In genomic region chr2:89837962-89838625, GRCh38 we compare ENCODE assay signal across 19 cellular contexts.
A peak's percentile ranks its signal among the peaks of the same experiment; 100 is the strongest.
DNase-seq lines count a peak whose midpoint lies in the region; ATAC-seq and TF ChIP-seq lines count a peak whose summit lies in the region.
"Had no signal": no experiment of that assay in that cellular context is flagged by ENCODE, and none has a peak within 500 bp of the region (broad histone marks: within the 10 kb centered on the region; RNA-seq: fewer than 3 reads in every experiment).

No MANE protein-coding gene starts in this region.

- peaks cover 7% of the 10 kb centered on the region for H3K36me3 Mint-ChIP-seq in activated T-cell treated with anti-CD3 and anti-CD28 coated beads, Interleukin-2, amount 50 U/mL, for 4 hours (ENCODE audit: insufficient read depth)
- H3K36me3 Mint-ChIP-seq in activated T-cell treated with anti-CD3 and anti-CD28 coated beads, Interleukin-2, amount 50 U/mL, for 72 hours (ENCODE audit: insufficient read depth in 2 of 2): peaks cover 19% of the 10 kb centered on the region in 2 donors
- H3K36me3 Mint-ChIP-seq in activated naive CD8-positive, alpha-beta T cell treated with anti-CD3 and anti-CD28 coated beads, Interleukin-2, amount 50 U/mL, for 24 hours (ENCODE audit: low read depth): peaks cover 35% of the 10 kb centered on the region
- no peaks in the 10 kb centered on the region for H3K36me3 Mint-ChIP-seq in stimulated activated effector memory CD8-positive, alpha-beta T cell treated with anti-CD3 and anti-CD28 coated beads, Interleukin-12 subunit alpha, Interleukin-12 subunit beta, amount 100 ng/mL, for 72 hours

- ATAC-seq in activated T-cell treated with anti-CD3 and anti-CD28 coated beads, Interleukin-2, amount 50 U/mL, for 4 hours: peak; percentile 43 to 49
- no peak for ATAC-seq in activated T-cell treated with anti-CD3 and anti-CD28 coated beads, Interleukin-2, amount 50 U/mL, for 72 hours (replicated peaks in 1 of 2)
- peak; percentile 29 for ATAC-seq in activated naive CD8-positive, alpha-beta T cell treated with anti-CD3 and anti-CD28 coated beads, Interleukin-2, amount 50 U/mL, for 24 hours
- peak; percentile 61 to 62 for ATAC-seq in right cardiac atrium
- ATAC-seq in stimulated activated effector memory CD8-positive, alpha-beta T cell treated with anti-CD3 and anti-CD28 coated beads, Interleukin-12 subunit alpha, Interleukin-12 subunit beta, amount 100 ng/mL, for 72 hours: peak; percentile 43
- ATAC-seq: GM12878 had no signal

- peaks cover 23% of the 10 kb centered on the region for H3K9me3 Mint-ChIP-seq in activated T-cell treated with anti-CD3 and anti-CD28 coated beads, Interleukin-2, amount 50 U/mL, for 4 hours
- H3K9me3 Mint-ChIP-seq in activated T-cell treated with anti-CD3 and anti-CD28 coated beads, Interleukin-2, amount 50 U/mL, for 72 hours: peaks cover 21 to 24% of the 10 kb centered on the region in 2 donors
- peaks cover 33% of the 10 kb centered on the region for H3K9me3 Mint-ChIP-seq in activated naive CD8-positive, alpha-beta T cell treated with anti-CD3 and anti-CD28 coated beads, Interleukin-2, amount 50 U/mL, for 24 hours
- H3K9me3 Mint-ChIP-seq in stimulated activated effector memory CD8-positive, alpha-beta T cell treated with anti-CD3 and anti-CD28 coated beads, Interleukin-12 subunit alpha, Interleukin-12 subunit beta, amount 100 ng/mL, for 72 hours: peaks cover 38% of the 10 kb centered on the region

- H3K27ac ChIP-seq in right cardiac atrium (ENCODE audit: low read length): no peak overlapping the region
- no peak overlapping the region for H3K27ac ChIP-seq in dorsolateral prefrontal cortex
- H3K27ac ChIP-seq: ascending aorta, SJCRH30 had no signal

- H3K4me1 ChIP-seq in right cardiac atrium (ENCODE audit: control insufficient read depth, insufficient read depth, low read length): no peaks in the 10 kb centered on the region
- H3K4me1 ChIP-seq: ascending aorta, SJCRH30 had no signal

- no peaks in the 10 kb centered on the region for H3K27me3 ChIP-seq in right cardiac atrium (ENCODE audit: control insufficient read depth, insufficient read depth)
- H3K27me3 ChIP-seq in dorsolateral prefrontal cortex: peaks cover 0 to 21% (median 8%) of the 10 kb centered on the region in 45 donors
- H3K27me3 ChIP-seq: ascending aorta, SJCRH30 had no signal

- DNase-seq in activated T-cell treated with anti-CD3 and anti-CD28 coated beads, Interleukin-2, amount 50 U/mL, for 4 hours: no peak
- no peak for DNase-seq in activated T-cell treated with anti-CD3 and anti-CD28 coated beads, Interleukin-2, amount 50 U/mL, for 72 hours
- no peak for DNase-seq in activated naive CD8-positive, alpha-beta T cell treated with anti-CD3 and anti-CD28 coated beads, Interleukin-2, amount 50 U/mL, for 24 hours
- DNase-seq in right cardiac atrium: no peak
- no peak for DNase-seq in stimulated activated effector memory CD8-positive, alpha-beta T cell treated with anti-CD3 and anti-CD28 coated beads, Interleukin-12 subunit alpha, Interleukin-12 subunit beta, amount 100 ng/mL, for 72 hours (ENCODE audit: low spot score in 2 of 2)
- DNase-seq in NCI-H345 treated with DMSO at 0.1 percent for 48 hours (lab: John Stamatoyannopoulos, UW; ENCODE audit: unreplicated experiment): no peak
- DNase-seq in stimulated activated naive CD4-positive, alpha-beta T cell treated with Interleukin-2 at 50 U/mL for 16 hours (lab: John Stamatoyannopoulos, UW): no peak
- DNase-seq in dorsolateral prefrontal cortex: no peak
- DNase-seq: 8988T; activated CD4-positive, alpha-beta T cell treated with anti-CD3 and anti-CD28 coated beads, Interleukin-2, amount 50 U/mL, for 4 hours; CD4-positive, alpha-beta T cell; immature natural killer cell; NCI-H1092 treated with DMSO at 0.1 percent for 48 hours; NCI-H345; SJCRH30; stimulated activated CD4-positive, alpha-beta T cell treated with anti-CD3 and anti-CD28 coated beads, Interleukin-1b, Interleukin-23, amount 100 ng/mL, for 48 hours had no signal

- WGBS in right cardiac atrium: 63% methylated on average over 11 of the region's 11 CpGs

- no peak for TF ChIP-seq CTCF in dorsolateral prefrontal cortex (IDR thresholded peaks at IDR 0.05 in 54 of 56, conservative IDR thresholded peaks at IDR 0.05 in 2 of 56; ENCODE audit: low read depth in 1 of 56, partially characterized antibody in 56 of 56)

- intact Hi-C loops in right cardiac atrium (cut with DNase I): no loop called here
- intact Hi-C loops in dorsolateral prefrontal cortex (cut with DNase I): no loop called here

- no peaks in the 10 kb centered on the region for H3K27me3 Mint-ChIP-seq in activated T-cell treated with anti-CD3 and anti-CD28 coated beads, Interleukin-2, amount 50 U/mL, for 4 hours (ENCODE audit: low read depth)
- H3K27me3 Mint-ChIP-seq in activated T-cell treated with anti-CD3 and anti-CD28 coated beads, Interleukin-2, amount 50 U/mL, for 72 hours (ENCODE audit: low read depth): no peaks in the 10 kb centered on the region
- H3K27me3 Mint-ChIP-seq in activated naive CD8-positive, alpha-beta T cell treated with anti-CD3 and anti-CD28 coated beads, Interleukin-2, amount 50 U/mL, for 24 hours: no peaks in the 10 kb centered on the region
- H3K27me3 Mint-ChIP-seq: CD4-positive, alpha-beta T cell; type B pancreatic cell had no signal

- H3K4me3 ChIP-seq in right cardiac atrium (ENCODE audit: low read length) (no peak overlapping the region), dorsolateral prefrontal cortex (no peak overlapping the region)
- H3K4me3 ChIP-seq: ascending aorta, GM12878, SJCRH30 had no signal

- H3K4me1 Mint-ChIP-seq in activated T-cell treated with anti-CD3 and anti-CD28 coated beads, Interleukin-2, amount 50 U/mL, for 4 hours (ENCODE audit: low read depth): no peaks in the 10 kb centered on the region
- H3K4me1 Mint-ChIP-seq in activated T-cell treated with anti-CD3 and anti-CD28 coated beads, Interleukin-2, amount 50 U/mL, for 72 hours (ENCODE audit: low read depth): no peaks in the 10 kb centered on the region
- H3K4me1 Mint-ChIP-seq in activated naive CD8-positive, alpha-beta T cell treated with anti-CD3 and anti-CD28 coated beads, Interleukin-2, amount 50 U/mL, for 24 hours: peaks cover 4% of the 10 kb centered on the region
- peaks cover 11% of the 10 kb centered on the region for H3K4me1 Mint-ChIP-seq in stimulated activated effector memory CD8-positive, alpha-beta T cell treated with anti-CD3 and anti-CD28 coated beads, Interleukin-12 subunit alpha, Interleukin-12 subunit beta, amount 100 ng/mL, for 72 hours

- H3K27ac Mint-ChIP-seq in activated T-cell treated with anti-CD3 and anti-CD28 coated beads, Interleukin-2, amount 50 U/mL, for 72 hours: no peak overlapping the region
- no peak overlapping the region for H3K27ac Mint-ChIP-seq in activated naive CD8-positive, alpha-beta T cell treated with anti-CD3 and anti-CD28 coated beads, Interleukin-2, amount 50 U/mL, for 24 hours
- H3K27ac Mint-ChIP-seq in stimulated activated effector memory CD8-positive, alpha-beta T cell treated with anti-CD3 and anti-CD28 coated beads, Interleukin-12 subunit alpha, Interleukin-12 subunit beta, amount 100 ng/mL, for 72 hours: no peak overlapping the region
- H3K27ac Mint-ChIP-seq: CD4-positive, alpha-beta T cell; immature natural killer cell; type B pancreatic cell had no signal

- H3K9me3 ChIP-seq in right cardiac atrium (ENCODE audit: control insufficient read depth, low read length): peaks cover 2% of the 10 kb centered on the region

- H3K4me3 Mint-ChIP-seq in activated T-cell treated with anti-CD3 and anti-CD28 coated beads, Interleukin-2, amount 50 U/mL, for 4 hours: no peak overlapping the region
- H3K4me3 Mint-ChIP-seq in activated T-cell treated with anti-CD3 and anti-CD28 coated beads, Interleukin-2, amount 50 U/mL, for 72 hours: no peak overlapping the region
- H3K4me3 Mint-ChIP-seq in activated naive CD8-positive, alpha-beta T cell treated with anti-CD3 and anti-CD28 coated beads, Interleukin-2, amount 50 U/mL, for 24 hours: no peak overlapping the region
- H3K4me3 Mint-ChIP-seq in stimulated activated effector memory CD8-positive, alpha-beta T cell treated with anti-CD3 and anti-CD28 coated beads, Interleukin-12 subunit alpha, Interleukin-12 subunit beta, amount 100 ng/mL, for 72 hours: no peak overlapping the region
- H3K4me3 Mint-ChIP-seq: CD4-positive, alpha-beta T cell; type B pancreatic cell had no signal

Comparison
In these comparisons a context has a peak if more than half of its experiments do, and no peak if none do; other contexts are left out.
1. ATAC-seq: peak in activated T-cell treated with anti-CD3 and anti-CD28 coated beads, Interleukin-2, amount 50 U/mL, for 4 hours (2 of 2), activated naive CD8-positive, alpha-beta T cell treated with anti-CD3 and anti-CD28 coated beads, Interleukin-2, amount 50 U/mL, for 24 hours (single experiment), right cardiac atrium (2 of 2) and stimulated activated effector memory CD8-positive, alpha-beta T cell treated with anti-CD3 and anti-CD28 coated beads, Interleukin-12 subunit alpha, Interleukin-12 subunit beta, amount 100 ng/mL, for 72 hours (single experiment); none in activated T-cell treated with anti-CD3 and anti-CD28 coated beads, Interleukin-2, amount 50 U/mL, for 72 hours (0 of 2).